In the genomic region with DNA sequence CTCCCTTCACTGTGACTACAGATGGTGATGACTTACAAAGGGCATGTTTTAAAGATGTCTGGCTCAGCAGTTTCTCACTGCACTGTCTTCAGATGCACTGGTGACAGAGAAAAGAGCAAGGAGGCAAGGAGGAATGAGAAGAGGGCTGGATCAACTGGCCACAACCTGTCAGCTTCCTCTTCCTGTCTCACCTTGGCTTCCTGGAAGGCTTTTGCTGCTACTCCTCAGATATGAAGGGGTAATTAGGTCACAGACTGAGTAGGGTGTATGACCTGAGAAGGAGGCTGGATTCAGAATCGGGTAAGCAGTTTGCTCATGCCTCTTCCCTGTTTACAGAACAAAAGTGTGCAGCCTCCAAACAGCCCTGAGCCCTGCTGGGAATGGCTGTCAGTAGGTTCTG, we compare ENCODE assay signal across 18 cellular contexts.
"Had no signal": no experiment of that assay in that cellular context is flagged by ENCODE, and none has a peak within 500 bp of the region (broad histone marks: within the 10 kb centered on the region; RNA-seq: fewer than 3 reads in every experiment).

No MANE protein-coding gene starts in this region.

- H3K9me3 Mint-ChIP-seq: activated naive CD4-positive, alpha-beta T cell treated with anti-CD3 and anti-CD28 coated beads, Interleukin-2, amount 50 U/mL, for 24 hours; activated T-cell treated with anti-CD3 and anti-CD28 coated beads, Interleukin-2, amount 50 U/mL, for 72 hours; natural killer cell; stimulated activated effector memory CD8-positive, alpha-beta T cell treated with anti-CD3 and anti-CD28 coated beads, Interleukin-12 subunit alpha, Interleukin-12 subunit beta, amount 100 ng/mL, for 72 hours; T-helper 2 cell treated with Interferon-gamma antibody and Interleukin-4, amounts not matched to agents 5 μg/mL and 100 μg/mL, for 36 hours had no signal

- H3K9me3 ChIP-seq: lower lobe of right lung, stomach, testis, upper lobe of left lung had no signal

- H3K27ac Mint-ChIP-seq: activated naive CD4-positive, alpha-beta T cell treated with anti-CD3 and anti-CD28 coated beads, Interleukin-2, amount 50 U/mL, for 24 hours; activated T-cell treated with anti-CD3 and anti-CD28 coated beads, Interleukin-2, amount 50 U/mL, for 72 hours; natural killer cell; stimulated activated effector memory CD8-positive, alpha-beta T cell treated with anti-CD3 and anti-CD28 coated beads, Interleukin-12 subunit alpha, Interleukin-12 subunit beta, amount 100 ng/mL, for 72 hours; T-helper 2 cell treated with Interferon-gamma antibody and Interleukin-4, amounts not matched to agents 5 μg/mL and 100 μg/mL, for 36 hours had no signal

- DNase-seq: activated CD4-positive, alpha-beta T cell treated with anti-CD3 and anti-CD28 coated beads for 4 hours; activated gamma-delta T cell; activated T-cell treated with anti-CD3 and anti-CD28 coated beads, Interleukin-2, amount 50 U/mL, for 72 hours; amniotic stem cell; erythroblast; foreskin melanocyte; hypothalamus; islet precursor cell; lower lobe of right lung; natural killer cell; stimulated activated CD4-positive, alpha-beta T cell treated with anti-CD3 and anti-CD28 coated beads, Interleukin-4, amount 100 ng/mL, for 24 hours; stomach; testis had no signal

- H3K4me1 Mint-ChIP-seq: activated naive CD4-positive, alpha-beta T cell treated with anti-CD3 and anti-CD28 coated beads, Interleukin-2, amount 50 U/mL, for 24 hours; natural killer cell; stimulated activated effector memory CD8-positive, alpha-beta T cell treated with anti-CD3 and anti-CD28 coated beads, Interleukin-12 subunit alpha, Interleukin-12 subunit beta, amount 100 ng/mL, for 72 hours had no signal

- ATAC-seq: lower lobe of right lung; natural killer cell; sciatic nerve; stimulated activated effector memory CD8-positive, alpha-beta T cell treated with anti-CD3 and anti-CD28 coated beads, Interleukin-12 subunit alpha, Interleukin-12 subunit beta, amount 100 ng/mL, for 72 hours had no signal

- H3K4me3 Mint-ChIP-seq: activated naive CD4-positive, alpha-beta T cell treated with anti-CD3 and anti-CD28 coated beads, Interleukin-2, amount 50 U/mL, for 24 hours; activated T-cell treated with anti-CD3 and anti-CD28 coated beads, Interleukin-2, amount 50 U/mL, for 72 hours; natural killer cell; stimulated activated effector memory CD8-positive, alpha-beta T cell treated with anti-CD3 and anti-CD28 coated beads, Interleukin-12 subunit alpha, Interleukin-12 subunit beta, amount 100 ng/mL, for 72 hours; T-helper 2 cell treated with Interferon-gamma antibody and Interleukin-4, amounts not matched to agents 5 μg/mL and 100 μg/mL, for 36 hours had no signal

- H3K36me3 Mint-ChIP-seq: activated naive CD4-positive, alpha-beta T cell treated with anti-CD3 and anti-CD28 coated beads, Interleukin-2, amount 50 U/mL, for 24 hours; natural killer cell; stimulated activated effector memory CD8-positive, alpha-beta T cell treated with anti-CD3 and anti-CD28 coated beads, Interleukin-12 subunit alpha, Interleukin-12 subunit beta, amount 100 ng/mL, for 72 hours had no signal

- H3K27me3 Mint-ChIP-seq: activated naive CD4-positive, alpha-beta T cell treated with anti-CD3 and anti-CD28 coated beads, Interleukin-2, amount 50 U/mL, for 24 hours had no signal
